Comparison of ENCODE assay signal across 19 cellular contexts in the genomic region with DNA sequence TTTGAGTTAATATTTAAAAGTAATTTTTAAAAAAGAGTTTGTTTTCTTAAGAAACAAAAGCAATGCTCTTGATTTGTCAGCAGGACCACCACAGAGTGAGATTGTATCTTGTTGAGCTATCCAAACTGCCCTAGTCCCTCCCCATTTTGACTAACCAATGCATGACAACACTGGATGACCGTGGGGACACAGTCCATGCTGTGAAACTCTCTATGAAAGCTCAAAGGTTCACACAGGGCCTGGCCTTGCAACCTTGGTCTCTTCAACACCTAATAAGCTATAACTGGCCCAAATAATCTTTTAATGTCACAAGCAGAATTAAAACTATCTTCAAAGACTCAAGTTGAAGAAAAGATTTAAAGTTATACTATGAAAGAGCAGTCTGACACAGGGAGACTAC. TPM values are rescaled to one million over a fixed set of nuclear protein-coding genes. Genes with fewer than 3 reads are reported as not detected.
DNase-seq lines count a peak whose midpoint lies in the region; ATAC-seq and TF ChIP-seq lines count a peak whose summit lies in the region.
"Had no signal": no experiment of that assay in that cellular context is flagged by ENCODE, and none has a peak within 500 bp of the region (broad histone marks: within the 10 kb centered on the region; RNA-seq: fewer than 3 reads in every experiment).

No MANE protein-coding gene starts in this region.

- H2BK5ac ChIP-seq in neuronal stem cell (ENCODE audit: low read length) = no peak overlapping the region

- H3K9me3 ChIP-seq in liver (ENCODE audit: control insufficient read depth in 4 of 4, low read length in 3 of 4) (no peaks in the 10 kb centered on the region), Caco-2 (no peaks in the 10 kb centered on the region), neuronal stem cell (replicated peaks in 1 of 2; ENCODE audit: control insufficient read depth in 2 of 2, insufficient read depth in 1 of 2, low read depth in 1 of 2, low read length in 2 of 2) (no peaks in the 10 kb centered on the region)
- H3K9me3 ChIP-seq: A549, BLaER1 had no signal

- H2AK5ac ChIP-seq in neuronal stem cell (ENCODE audit: low read depth, low read length) = no peak overlapping the region

- intact Hi-C loops in activated naive CD4-positive, alpha-beta T cell treated with anti-CD3 and anti-CD28 coated beads for 36 hours (cut with micrococcal nuclease) = no loop called here
- intact Hi-C loops in Caco-2 (cut with micrococcal nuclease; ENCODE audit: unreplicated experiment) = no loop called here

- peak in 1 of 2 donors; percentile 44 for TF ChIP-seq RAD21 in liver (IDR thresholded peaks at IDR 0.05)

- no peak overlapping the region for H3K23ac ChIP-seq in neuronal stem cell (ENCODE audit: low read depth, low read length, poor library complexity)

- H4K8ac ChIP-seq in neuronal stem cell (ENCODE audit: low read depth, low read length) = no peak overlapping the region

- H3K27me3 ChIP-seq in liver (ENCODE audit: control insufficient read depth in 4 of 4, insufficient read depth in 4 of 4, low read length in 3 of 4) (no peaks in the 10 kb centered on the region), Caco-2 (replicated peaks; ENCODE audit: control insufficient read depth, insufficient read depth, low read length) (no peaks in the 10 kb centered on the region), neuronal stem cell (ENCODE audit: control insufficient read depth in 3 of 3, insufficient read depth in 3 of 3, low read depth in 1 of 3, low read length in 3 of 3) (no peaks in the 10 kb centered on the region)
- H3K27me3 ChIP-seq: BLaER1 had no signal

- no peak overlapping the region for H2BK15ac ChIP-seq in neuronal stem cell (ENCODE audit: low read length)

- H3K79me1 ChIP-seq in neuronal stem cell (ENCODE audit: low read depth, low read length) = no peaks in the 10 kb centered on the region

- CTCF ChIA-PET in activated naive CD4-positive, alpha-beta T cell treated with anti-CD3 and anti-CD28 coated beads for 36 hours (lab: Charles Lee) = interaction anchor here (0.6 to 0.9 kb wide), 2 partner anchors 26 to 1347 kb away, joined by 3 to 4 read pairs; no protein-coding TSS in a partner anchor
- CTCF ChIA-PET in activated naive CD4-positive, alpha-beta T cell treated with anti-CD3 and anti-CD28 coated beads, Interleukin-2, amount 10 ng/mL, durations not matched to agents 7 days and 5 days (lab: Charles Lee) = no interaction called here
- CTCF ChIA-PET in WTC11 (lab: Charles Lee) = interaction anchor here (1.9 kb wide), 1 partner anchor 179 kb away, joined by 5 read pairs; no protein-coding TSS in a partner anchor
- CTCF ChIA-PET in Caco-2 (lab: Charles Lee) = no interaction called here

- no peak overlapping the region for H3K14ac ChIP-seq in neuronal stem cell (ENCODE audit: low read length)

- H3K4me3 ChIP-seq in liver (ENCODE audit: low read depth in 1 of 3, low read length in 3 of 3) (no peak overlapping the region), Caco-2 (ENCODE audit: low read depth, low read length) (no peak overlapping the region), neuronal stem cell (ENCODE audit: low read length in 2 of 2) (no peak overlapping the region)
- H3K4me3 ChIP-seq: A549, BLaER1, GM12878 had no signal

- WGBS in liver = 43% methylated on average over 1 of the region's 1 CpG
- WGBS in neuronal stem cell (ENCODE audit: extremely low coverage in 2 of 2, insufficient read length in 2 of 2, insufficient replicate concordance in 1 of 2), 2 donors = no CpG with 5 or more reads among the region's 1 CpG

- H3K27ac Mint-ChIP-seq in activated naive CD4-positive, alpha-beta T cell treated with anti-CD3 and anti-CD28 coated beads for 36 hours = peak overlapping the region; percentile 46
- no peak overlapping the region for H3K27ac Mint-ChIP-seq in activated naive CD4-positive, alpha-beta T cell treated with anti-CD3 and anti-CD28 coated beads, Interleukin-2, amount 10 ng/mL, durations not matched to agents 7 days and 5 days
- H3K27ac Mint-ChIP-seq in WTC11 = peak overlapping the region; percentile 25; the same call in 1 of the 2 replicates
- peak overlapping the region; percentile 39 for H3K27ac Mint-ChIP-seq in progenitor cell of endocrine pancreas
- no peak overlapping the region for H3K27ac Mint-ChIP-seq in Caco-2 (ENCODE audit: unreplicated experiment)

- H3K4me1 Mint-ChIP-seq in activated naive CD4-positive, alpha-beta T cell treated with anti-CD3 and anti-CD28 coated beads for 36 hours (ENCODE audit: low read depth) = peaks cover 11% of the 10 kb centered on the region
- H3K4me1 Mint-ChIP-seq in activated naive CD4-positive, alpha-beta T cell treated with anti-CD3 and anti-CD28 coated beads, Interleukin-2, amount 10 ng/mL, durations not matched to agents 7 days and 5 days = no peaks in the 10 kb centered on the region
- H3K4me1 Mint-ChIP-seq in WTC11 (no peaks in the 10 kb centered on the region), progenitor cell of endocrine pancreas (ENCODE audit: low read depth) (no peaks in the 10 kb centered on the region), Caco-2 (ENCODE audit: low read depth, unreplicated experiment) (peaks cover 7% of the 10 kb centered on the region)

- H2AFZ ChIP-seq in neuronal stem cell (ENCODE audit: low read length) = no peak overlapping the region

- BruUV-seq in Caco-2 (replicated peaks; lab: Mats Ljungman, UMichigan) = no TSS peak

- no peak overlapping the region for H3K9ac ChIP-seq in liver (ENCODE audit: low read depth in 1 of 2, low read length in 2 of 2)
- H3K9ac ChIP-seq in neuronal stem cell (ENCODE audit: low read depth, low read length, poor library complexity) = no peak overlapping the region
- H3K9ac ChIP-seq: BLaER1 had no signal

- peaks cover 11% of the 10 kb centered on the region for H3K36me3 Mint-ChIP-seq in activated naive CD4-positive, alpha-beta T cell treated with anti-CD3 and anti-CD28 coated beads for 36 hours (ENCODE audit: low read depth)
- peaks cover 17% of the 10 kb centered on the region for H3K36me3 Mint-ChIP-seq in activated naive CD4-positive, alpha-beta T cell treated with anti-CD3 and anti-CD28 coated beads, Interleukin-2, amount 10 ng/mL, durations not matched to agents 7 days and 5 days
- H3K36me3 Mint-ChIP-seq in WTC11 (peaks cover 17% of the 10 kb centered on the region), progenitor cell of endocrine pancreas (ENCODE audit: insufficient read depth) (peaks cover 4% of the 10 kb centered on the region), Caco-2 (ENCODE audit: insufficient read depth, unreplicated experiment) (peaks cover 67% of the 10 kb centered on the region)

- peaks cover 1 to 18% (median 9%) of the 10 kb centered on the region in 4 donors for H3K4me1 ChIP-seq in liver (ENCODE audit: control insufficient read depth in 4 of 4, insufficient read depth in 4 of 4, low read length in 3 of 4)
- H3K4me1 ChIP-seq in Caco-2 = no peaks in the 10 kb centered on the region
- no peaks in the 10 kb centered on the region for H3K4me1 ChIP-seq in neuronal stem cell (ENCODE audit: control insufficient read depth in 2 of 2, insufficient read depth in 1 of 2, low read depth in 1 of 2, low read length in 2 of 2)
- H3K4me1 ChIP-seq: BLaER1 had no signal

- no peak overlapping the region for H3K4me2 ChIP-seq in neuronal stem cell (ENCODE audit: insufficient read depth, low read length, poor library complexity, severe bottlenecking)
- H3K4me2 ChIP-seq: BLaER1 had no signal

- no peak overlapping the region for H2BK120ac ChIP-seq in neuronal stem cell (ENCODE audit: low read depth, low read length)

- no peak overlapping the region for H3K4me3 Mint-ChIP-seq in activated naive CD4-positive, alpha-beta T cell treated with anti-CD3 and anti-CD28 coated beads for 36 hours
- H3K4me3 Mint-ChIP-seq in activated naive CD4-positive, alpha-beta T cell treated with anti-CD3 and anti-CD28 coated beads, Interleukin-2, amount 10 ng/mL, durations not matched to agents 7 days and 5 days = no peak overlapping the region
- H3K4me3 Mint-ChIP-seq in WTC11 (no peak overlapping the region), progenitor cell of endocrine pancreas (ENCODE audit: low read depth) (no peak overlapping the region), Caco-2 (ENCODE audit: unreplicated experiment) (no peak overlapping the region)
- H3K4me3 Mint-ChIP-seq: CD4-positive, alpha-beta memory T cell had no signal

- TF ChIP-seq CTCF in WTC11 (IDR thresholded peaks at IDR 0.05) (no peak), liver (IDR thresholded peaks at IDR 0.05; ENCODE audit: low read depth, low read length, missing input control) (no peak), progenitor cell of endocrine pancreas (IDR thresholded peaks at IDR 0.05; ENCODE audit: unreplicated experiment) (no peak), Caco-2 (IDR thresholded peaks at IDR 0.05; ENCODE audit: insufficient read depth in 1 of 2, low read depth in 1 of 2, low read length in 1 of 2, severe bottlenecking in 1 of 2, unreplicated experiment in 1 of 2) (no peak)

- DNase-seq in activated naive CD4-positive, alpha-beta T cell treated with anti-CD3 and anti-CD28 coated beads for 36 hours = no peak
- DNase-seq in activated naive CD4-positive, alpha-beta T cell treated with anti-CD3 and anti-CD28 coated beads, Interleukin-2, amount 10 ng/mL, durations not matched to agents 7 days and 5 days = no peak
- DNase-seq in WTC11 (ENCODE audit: low spot score) = no peak
- DNase-seq in progenitor cell of endocrine pancreas (ENCODE audit: low spot score, unreplicated experiment) = no peak
- no peak for DNase-seq in Caco-2
- no peak for DNase-seq in neuronal stem cell (ENCODE audit: low spot score)
- no peak for DNase-seq in stimulated activated CD4-positive, alpha-beta T cell treated with anti-CD3 and anti-CD28 coated beads, Interleukin-4, amount 100 ng/mL, for 1 hour
- DNase-seq: CD4-positive, alpha-beta memory T cell; DMS53; EL; NCI-H1417 treated with DMSO at 0.1 percent for 48 hours; NCI-H187 treated with DMSO at 0.1 percent for 48 hours; NCI-H226; NCI-H524 treated with DMSO at 0.1 percent for 48 hours; RPMI8226 had no signal

- no peaks in the 10 kb centered on the region for H3K27me3 Mint-ChIP-seq in activated naive CD4-positive, alpha-beta T cell treated with anti-CD3 and anti-CD28 coated beads for 36 hours (ENCODE audit: low read depth)
- no peaks in the 10 kb centered on the region for H3K27me3 Mint-ChIP-seq in activated naive CD4-positive, alpha-beta T cell treated with anti-CD3 and anti-CD28 coated beads, Interleukin-2, amount 10 ng/mL, durations not matched to agents 7 days and 5 days
- H3K27me3 Mint-ChIP-seq in WTC11 (ENCODE audit: low read depth) (no peaks in the 10 kb centered on the region), progenitor cell of endocrine pancreas (no peaks in the 10 kb centered on the region), Caco-2 (ENCODE audit: insufficient read depth, unreplicated experiment) (no peaks in the 10 kb centered on the region)
- H3K27me3 Mint-ChIP-seq: CD4-positive, alpha-beta memory T cell had no signal

- H3K4ac ChIP-seq in neuronal stem cell (ENCODE audit: low read length) = no peak overlapping the region

- H3K18ac ChIP-seq in neuronal stem cell (ENCODE audit: low read length) = no peak overlapping the region

- H4K91ac ChIP-seq in neuronal stem cell (ENCODE audit: low read depth, low read length, poor library complexity) = no peak overlapping the region

- H3K36me3 ChIP-seq in liver (ENCODE audit: control insufficient read depth in 4 of 4, insufficient read depth in 3 of 4, low read depth in 1 of 4, low read length in 3 of 4) = peaks cover 0 to 18% (median 2%) of the 10 kb centered on the region in 4 donors
- no peaks in the 10 kb centered on the region for H3K36me3 ChIP-seq in Caco-2 (ENCODE audit: control insufficient read depth, insufficient read depth, low read length)
- peaks cover 4 to 72% of the 10 kb centered on the region in 2 donors for H3K36me3 ChIP-seq in neuronal stem cell (replicated peaks in 1 of 2; ENCODE audit: control insufficient read depth in 2 of 2, insufficient read depth in 2 of 2, low read length in 2 of 2)

- H3K9me3 Mint-ChIP-seq in activated naive CD4-positive, alpha-beta T cell treated with anti-CD3 and anti-CD28 coated beads for 36 hours = no peaks in the 10 kb centered on the region
- H3K9me3 Mint-ChIP-seq in activated naive CD4-positive, alpha-beta T cell treated with anti-CD3 and anti-CD28 coated beads, Interleukin-2, amount 10 ng/mL, durations not matched to agents 7 days and 5 days = no peaks in the 10 kb centered on the region
- no peaks in the 10 kb centered on the region for H3K9me3 Mint-ChIP-seq in WTC11
- no peaks in the 10 kb centered on the region for H3K9me3 Mint-ChIP-seq in progenitor cell of endocrine pancreas (ENCODE audit: low read depth)
- H3K9me3 Mint-ChIP-seq in Caco-2 (ENCODE audit: unreplicated experiment) = no peaks in the 10 kb centered on the region
- H3K9me3 Mint-ChIP-seq: CD4-positive, alpha-beta memory T cell had no signal

- no peak overlapping the region for H2BK12ac ChIP-seq in neuronal stem cell (ENCODE audit: low read length)

- no peak for ATAC-seq in WTC11
- ATAC-seq: A549, GM12878 had no signal

- POLR2A ChIA-PET in WTC11 (lab: Charles Lee) = interaction anchor here (1.4 kb wide), 1 partner anchor 14 kb away, joined by 5 read pairs; a partner anchor contains a TSS
- POLR2A ChIA-PET in Caco-2 (lab: Charles Lee) = no interaction called here

- H3K27ac ChIP-seq in liver (ENCODE audit: low read depth in 1 of 2, low read length in 2 of 2) = peak overlapping the region in 1 of 2 donors; percentile 29
- H3K27ac ChIP-seq in neuronal stem cell (replicated peaks; ENCODE audit: low read length) = no peak overlapping the region
- H3K27ac ChIP-seq: BLaER1 had no signal

RNA-seq across cellular contexts. Expression of a gene that starts 13.5 kb away (rescaled TPM):
- 10 to 100 TPM; 11.4 to 13.1 TPM for total RNA-seq in activated naive CD4-positive, alpha-beta T cell treated with anti-CD3 and anti-CD28 coated beads for 36 hours
- 5.9 to 7.4 TPM (median 7.1 TPM) in 3 replicates for total RNA-seq in WTC11 (2021)
- 10 to 100 TPM; 25.4 to 65.8 TPM for total RNA-seq in liver
- 100 to 1,000 TPM in 1 of 2 donors, 10 to 100 TPM in 1; 22.8 to 141 TPM for polyA plus RNA-seq in liver
- total RNA-seq in progenitor cell of endocrine pancreas = 23.1 and 26.8 TPM in 2 replicates
- total RNA-seq in Caco-2 (2022) = 9.5 and 10.2 TPM in 2 replicates
- polyA plus RNA-seq in neuronal stem cell (2013, experiment 1 of 2) = 31.5 TPM
- polyA plus RNA-seq in neuronal stem cell (2013, experiment 2 of 2) = 31.0 TPM

RNA-seq across cellular contexts. Expression of a gene that starts 13.6 kb away (rescaled TPM):
- under 1 TPM; 0.10 to 0.35 TPM for total RNA-seq in activated naive CD4-positive, alpha-beta T cell treated with anti-CD3 and anti-CD28 coated beads for 36 hours
- 0.25 TPM in 1 of 3 replicates, not detected in the others for total RNA-seq in WTC11 (2021)
- total RNA-seq in liver = under 1 TPM in 1 of 2 donors, not detected in 1; 0.17 TPM
- under 1 TPM; 0.07 to 0.14 TPM for polyA plus RNA-seq in liver
- total RNA-seq in progenitor cell of endocrine pancreas = 3.1 and 3.3 TPM in 2 replicates
- total RNA-seq in Caco-2 (2022) = 0.66 and 0.67 TPM in 2 replicates
- polyA plus RNA-seq in neuronal stem cell (2013, experiment 1 of 2) = 0.46 TPM
- polyA plus RNA-seq in neuronal stem cell (2013, experiment 2 of 2) = 0.40 TPM
- total RNA-seq: GM12878 had no signal

RNA-seq across cellular contexts. Expression of a gene that starts 42.2 kb away (rescaled TPM):
- total RNA-seq in activated naive CD4-positive, alpha-beta T cell treated with anti-CD3 and anti-CD28 coated beads for 36 hours = 10 to 100 TPM; 18.9 to 20.6 TPM
- total RNA-seq in WTC11 (2021) (60.9 to 66.2 TPM (median 61.3 TPM) in 3 replicates), liver (10 to 100 TPM; 12.0 to 16.2 TPM), progenitor cell of endocrine pancreas (87.7 and 88.8 TPM in 2 replicates), Caco-2 (2022) (162 and 179 TPM in 2 replicates)
- 10 to 100 TPM in 1 of 2 donors, 1 to 10 TPM in 1; 6.2 to 33.0 TPM for polyA plus RNA-seq in liver
- polyA plus RNA-seq in neuronal stem cell (2013, experiment 1 of 2) = 36.2 TPM
- 39.9 TPM for polyA plus RNA-seq in neuronal stem cell (2013, experiment 2 of 2)

Comparison
In these comparisons a context has a peak if more than half of its experiments do, and no peak if none do; other contexts are left out.
1. H3K27ac Mint-ChIP-seq: peak in activated naive CD4-positive, alpha-beta T cell treated with anti-CD3 and anti-CD28 coated beads for 36 hours (single experiment), WTC11 (single experiment) and progenitor cell of endocrine pancreas (single experiment); none in activated naive CD4-positive, alpha-beta T cell treated with anti-CD3 and anti-CD28 coated beads, Interleukin-2, amount 10 ng/mL, durations not matched to agents 7 days and 5 days (single experiment) and Caco-2 (single experiment).
2. CTCF ChIA-PET loops: an anchor here in activated naive CD4-positive, alpha-beta T cell treated with anti-CD3 and anti-CD28 coated beads for 36 hours (0.6 to 0.9 kb wide) and WTC11 (1.9 kb wide); none called in activated naive CD4-positive, alpha-beta T cell treated with anti-CD3 and anti-CD28 coated beads, Interleukin-2, amount 10 ng/mL, durations not matched to agents 7 days and 5 days and Caco-2.